ENCODE assay signal across 10 cellular contexts in genomic region chr2:43073373-43073772, GRCh38.
A peak's percentile ranks its signal among the peaks of the same experiment; 100 is the strongest.
DNase-seq lines count a peak whose midpoint lies in the region; ATAC-seq and TF ChIP-seq lines count a peak whose summit lies in the region.
"Had no signal": no experiment of that assay in that cellular context is flagged by ENCODE, and none has a peak within 500 bp of the region (broad histone marks: within the 10 kb centered on the region; RNA-seq: fewer than 3 reads in every experiment).

No MANE protein-coding gene starts in this region.

- no peak for TF ChIP-seq CTCF in A673 (conservative IDR thresholded peaks at IDR 0.05; ENCODE audit: low read depth, low read length)
- TF ChIP-seq CTCF in lung (IDR thresholded peaks at IDR 0.05; ENCODE audit: control extremely low read depth, extremely low read depth), result no peak

- no peak for ATAC-seq in lung (ENCODE audit: insufficient read depth, low FRiP score)
- ATAC-seq in GM21619 (IDR thresholded peaks at IDR 0.05; ENCODE audit: unreplicated experiment), result no peak
- ATAC-seq: GM12878 had no signal

- H3K4me3 ChIP-seq in A673 (ENCODE audit: low read depth, low read length, poor library complexity, severe bottlenecking), result no peak overlapping the region
- no peak overlapping the region for H3K4me3 ChIP-seq in lung
- H3K4me3 ChIP-seq: GM12878 had no signal

- CTCF ChIA-PET in A673 (lab: Charles Lee), result no interaction called here

- H3K9me3 ChIP-seq in A673 (ENCODE audit: low read depth, low read length, poor library complexity, severe bottlenecking), result no peaks in the 10 kb centered on the region
- no peaks in the 10 kb centered on the region for H3K9me3 ChIP-seq in lung (ENCODE audit: control insufficient read depth in 2 of 2, insufficient read depth in 1 of 2, low read length in 1 of 2)

- no peaks in the 10 kb centered on the region for H3K36me3 ChIP-seq in A673 (ENCODE audit: insufficient read depth, low read length, poor library complexity, severe bottlenecking)
- H3K36me3 ChIP-seq in lung (ENCODE audit: control insufficient read depth in 2 of 2, insufficient read depth in 2 of 2, low read length in 2 of 2), result no peaks in the 10 kb centered on the region

- POLR2A ChIA-PET in A673 (lab: Charles Lee; ENCODE audit: low non-redundant PET), result no interaction called here

- H3K27ac ChIP-seq in A673 (ENCODE audit: low read depth, low read length, poor library complexity, severe bottlenecking) (no peak overlapping the region), lung (ENCODE audit: low read depth in 1 of 2, low read length in 1 of 2) (peak overlapping the region; percentile 47 to 93), caudate nucleus (ENCODE audit: low read depth, low read length) (no peak overlapping the region)

- H3K4me1 ChIP-seq in A673 (ENCODE audit: insufficient read depth, low read length, poor library complexity, severe bottlenecking) (peaks cover 21% of the 10 kb centered on the region), lung (ENCODE audit: control insufficient read depth in 2 of 2, insufficient read depth in 2 of 2, low read length in 2 of 2) (peaks cover 4 to 35% of the 10 kb centered on the region in 2 donors)

- DNase-seq in A673 (ENCODE audit: low spot score), result peak; percentile 59
- DNase-seq in NCI-H82 treated with DMSO at 0.1 percent for 48 hours (lab: John Stamatoyannopoulos, UW; ENCODE audit: unreplicated experiment), result peak; percentile 23
- DNase-seq in epidermal melanocyte (ENCODE audit: insufficient read length, low spot score), result peak; percentile 33
- DNase-seq in lung (ENCODE audit: low spot score), result peak; percentile 59
- no peak for DNase-seq in stimulated activated CD4-positive, alpha-beta T cell treated with anti-CD3 and anti-CD28 coated beads, Interleukin-1b, Interleukin-23, amount 100 ng/mL, for 48 hours
- no peak for DNase-seq in caudate nucleus (lab: John Stamatoyannopoulos, UW)
- no peak for DNase-seq in activated CD4-positive, alpha-beta T cell treated with anti-CD3 and anti-CD28 coated beads for 1 hour
- DNase-seq: NCI-H1436 had no signal

- BruUV-seq in A673 (replicated peaks; lab: Mats Ljungman, UMichigan), result no TSS peak

- 57 to 78% methylated on average over 6 of the region's 6 CpGs for WGBS in lung, 2 donors

- intact Hi-C loops in A673 (cut with micrococcal nuclease; ENCODE audit: unreplicated experiment), result no loop called here

- H3K27me3 ChIP-seq in A673 (replicated peaks; ENCODE audit: insufficient read depth, low read depth, low read length, poor library complexity), result no peaks in the 10 kb centered on the region
- no peaks in the 10 kb centered on the region for H3K27me3 ChIP-seq in lung (ENCODE audit: control insufficient read depth, insufficient read depth)

Comparison
In these comparisons a context has a peak if more than half of its experiments do, and no peak if none do; other contexts are left out.
1. DNase-seq: peak in A673 (single experiment), NCI-H82 treated with DMSO at 0.1 percent for 48 hours (single experiment), epidermal melanocyte (single experiment) and lung (single experiment); none in stimulated activated CD4-positive, alpha-beta T cell treated with anti-CD3 and anti-CD28 coated beads, Interleukin-1b, Interleukin-23, amount 100 ng/mL, for 48 hours (single experiment), caudate nucleus (0 of 61) and activated CD4-positive, alpha-beta T cell treated with anti-CD3 and anti-CD28 coated beads for 1 hour (single experiment).
2. H3K27ac ChIP-seq: peak in lung (2 of 2); none in A673 (single experiment) and caudate nucleus (single experiment).